1 cellular context compared by ENCODE assay signal in genomic region chr20:20085071-20085470, GRCh38.
A peak's percentile ranks its signal among the peaks of the same experiment; 100 is the strongest.
TF ChIP-seq lines count a peak whose summit lies in the region.

No MANE protein-coding gene starts in this region.

TF ChIP-seq in K562, 482 proteins besides CTCF, POLR2A, EP300 and RAD21:
- TF ChIP-seq CEBPG (CRISPR knock-in tag; IDR thresholded peaks at IDR 0.05) (no peak), CEBPG (tag; conservative IDR thresholded peaks at IDR 0.05 in 1 of 2, IDR thresholded peaks at IDR 0.05 in 1 of 2) (peak in 1 of 2 experiments; percentile 50; a peak in 1 of 4 replicates), ZNF24 (IDR thresholded peaks at IDR 0.05) (no peak), KAT7 (CRISPR knock-in tag; IDR thresholded peaks at IDR 0.05; ENCODE audit: borderline replicate concordance) (no peak), NELFE (IDR thresholded peaks at IDR 0.05; ENCODE audit: insufficient read depth, insufficient read length) (no peak), ATF3 (IDR thresholded peaks at IDR 0.05) (peak; percentile 34; the same call in 1 of the 2 replicates), ATF3 (CRISPR knock-in tag; conservative IDR thresholded peaks at IDR 0.05) (no peak)
